In genomic region chr15:52709172-52709979, GRCh38 we compare ENCODE assay signal across 8 cellular contexts. TPM values are rescaled to one million over a fixed set of nuclear protein-coding genes. Genes with fewer than 3 reads are reported as not detected.
DNase-seq lines count a peak whose midpoint lies in the region; ATAC-seq and TF ChIP-seq lines count a peak whose summit lies in the region.

No MANE protein-coding gene starts in this region.

- no peaks in the 10 kb centered on the region for H3K27me3 ChIP-seq in Caco-2 (replicated peaks; ENCODE audit: control insufficient read depth, insufficient read depth, low read length)
- peaks cover 22% of the 10 kb centered on the region for H3K27me3 ChIP-seq in MG63
- no peaks in the 10 kb centered on the region for H3K27me3 ChIP-seq in uterus

- POLR2A ChIA-PET in Caco-2 (lab: Charles Lee): interaction anchor here (0.6 kb wide), 1 partner anchor 553 kb away, joined by 4 read pairs; no protein-coding TSS in a partner anchor

- DNase-seq in Caco-2: peak; percentile 75 to 81
- DNase-seq in endothelial cell (ENCODE audit: low spot score): peak; percentile 12
- DNase-seq in MG63: no peak
- DNase-seq in activated naive CD4-positive, alpha-beta T cell treated with anti-CD3 and anti-CD28 coated beads for 36 hours: no peak
- DNase-seq in HCEC 1CT: no peak
- no peak for DNase-seq in uterus

- intact Hi-C loops in Caco-2 (cut with micrococcal nuclease; ENCODE audit: unreplicated experiment) (loop anchor here (1.0 kb wide), 2 partner anchors 9 to 30 kb away; partner anchors contain the start of gene ATOSA), uterus (cut with DNase I; ENCODE audit: low total_unique reads) (no loop called here)
- intact Hi-C loops in activated naive CD4-positive, alpha-beta T cell treated with anti-CD3 and anti-CD28 coated beads for 36 hours (cut with micrococcal nuclease): no loop called here

- no peak overlapping the region for H3K27ac Mint-ChIP-seq in Caco-2 (ENCODE audit: unreplicated experiment)
- no peak overlapping the region for H3K27ac Mint-ChIP-seq in endothelial cell (ENCODE audit: unreplicated experiment)
- no peak overlapping the region for H3K27ac Mint-ChIP-seq in activated naive CD4-positive, alpha-beta T cell treated with anti-CD3 and anti-CD28 coated beads for 36 hours

- TSS peak; percentile 76 for BruUV-seq in Caco-2 (replicated peaks; lab: Mats Ljungman, UMichigan)

- H3K9me3 ChIP-seq in Caco-2 (no peaks in the 10 kb centered on the region), MG63 (no peaks in the 10 kb centered on the region), uterus (no peaks in the 10 kb centered on the region)

- H3K27me3 Mint-ChIP-seq in Caco-2 (ENCODE audit: insufficient read depth, unreplicated experiment) (no peaks in the 10 kb centered on the region), endothelial cell (ENCODE audit: unreplicated experiment) (peaks cover 3% of the 10 kb centered on the region)
- H3K27me3 Mint-ChIP-seq in activated naive CD4-positive, alpha-beta T cell treated with anti-CD3 and anti-CD28 coated beads for 36 hours (ENCODE audit: low read depth): no peaks in the 10 kb centered on the region

- ATAC-seq in GM19467 (IDR thresholded peaks at IDR 0.05; ENCODE audit: unreplicated experiment): peak; percentile 88
- ATAC-seq in HG03442 (IDR thresholded peaks at IDR 0.05; ENCODE audit: unreplicated experiment): peak; percentile 81

- H3K36me3 Mint-ChIP-seq in Caco-2 (ENCODE audit: insufficient read depth, unreplicated experiment) (no peaks in the 10 kb centered on the region), endothelial cell (ENCODE audit: low read depth, unreplicated experiment) (no peaks in the 10 kb centered on the region)
- H3K36me3 Mint-ChIP-seq in activated naive CD4-positive, alpha-beta T cell treated with anti-CD3 and anti-CD28 coated beads for 36 hours (ENCODE audit: low read depth): no peaks in the 10 kb centered on the region

- H3K36me3 ChIP-seq in Caco-2 (ENCODE audit: control insufficient read depth, insufficient read depth, low read length) (no peaks in the 10 kb centered on the region), MG63 (no peaks in the 10 kb centered on the region), uterus (no peaks in the 10 kb centered on the region)

- H3K9me3 Mint-ChIP-seq in Caco-2 (ENCODE audit: unreplicated experiment) (no peaks in the 10 kb centered on the region), endothelial cell (ENCODE audit: unreplicated experiment) (no peaks in the 10 kb centered on the region)
- no peaks in the 10 kb centered on the region for H3K9me3 Mint-ChIP-seq in activated naive CD4-positive, alpha-beta T cell treated with anti-CD3 and anti-CD28 coated beads for 36 hours

- peak overlapping the region; percentile 67 for H3K4me3 Mint-ChIP-seq in Caco-2 (ENCODE audit: unreplicated experiment)
- no peak overlapping the region for H3K4me3 Mint-ChIP-seq in endothelial cell (ENCODE audit: unreplicated experiment)
- no peak overlapping the region for H3K4me3 Mint-ChIP-seq in activated naive CD4-positive, alpha-beta T cell treated with anti-CD3 and anti-CD28 coated beads for 36 hours

- TF ChIP-seq POLR2A in uterus (IDR thresholded peaks at IDR 0.05): no peak

- peaks cover 11% of the 10 kb centered on the region; the same call in 1 of the 2 replicates for H3K4me1 ChIP-seq in Caco-2
- no peaks in the 10 kb centered on the region for H3K4me1 ChIP-seq in uterus

- CTCF ChIA-PET in Caco-2 (lab: Charles Lee): no interaction called here
- CTCF ChIA-PET in activated naive CD4-positive, alpha-beta T cell treated with anti-CD3 and anti-CD28 coated beads for 36 hours (lab: Charles Lee): no interaction called here

- TF ChIP-seq CTCF in Caco-2 (IDR thresholded peaks at IDR 0.05; ENCODE audit: insufficient read depth in 1 of 2, low read depth in 1 of 2, low read length in 1 of 2, severe bottlenecking in 1 of 2, unreplicated experiment in 1 of 2): no peak
- no peak for TF ChIP-seq CTCF in endothelial cell (IDR thresholded peaks at IDR 0.05; ENCODE audit: unreplicated experiment)
- TF ChIP-seq CTCF in uterus (IDR thresholded peaks at IDR 0.05): no peak

- H3K27ac ChIP-seq in uterus: no peak overlapping the region

- H3K4me3 ChIP-seq in Caco-2 (ENCODE audit: low read depth, low read length) (peak overlapping the region; percentile 32), MG63 (no peak overlapping the region), uterus (no peak overlapping the region)

- H3K4me1 Mint-ChIP-seq in Caco-2 (ENCODE audit: low read depth, unreplicated experiment) (peaks cover 7% of the 10 kb centered on the region), endothelial cell (ENCODE audit: unreplicated experiment) (peaks cover 3% of the 10 kb centered on the region)
- H3K4me1 Mint-ChIP-seq in activated naive CD4-positive, alpha-beta T cell treated with anti-CD3 and anti-CD28 coated beads for 36 hours (ENCODE audit: low read depth): peaks cover 3% of the 10 kb centered on the region

RNA-seq across cellular contexts. Expression of gene ATOSA, which starts 30.2 kb away (rescaled TPM):
- total RNA-seq in Caco-2 (2022): 17.6 and 18.4 TPM in 2 replicates
- 24.6 TPM for total RNA-seq in endothelial cell (ENCODE audit: unreplicated experiment)
- total RNA-seq in MG63 (2014; rRNA removed; shearing (Covaris generic); ENCODE audit: low replicate concordance): 3.0 and 5.6 TPM in 2 replicates
- total RNA-seq in activated naive CD4-positive, alpha-beta T cell treated with anti-CD3 and anti-CD28 coated beads for 36 hours: 10 to 100 TPM; 19.4 to 21.7 TPM
- total RNA-seq in uterus: 100 to 1,000 TPM in 1 of 4 donors, 10 to 100 TPM in 3; 45.0 to 114 (median 78.9) TPM

Comparison
In these comparisons a context has a peak if more than half of its experiments do, and no peak if none do; other contexts are left out.
1. DNase-seq: peak in Caco-2 (2 of 2) and endothelial cell (single experiment); none in MG63 (single experiment), activated naive CD4-positive, alpha-beta T cell treated with anti-CD3 and anti-CD28 coated beads for 36 hours (single experiment), HCEC 1CT (single experiment) and uterus (0 of 2).